ENCODE assay signal across 8 cellular contexts in genomic region chr7:24907311-24907886, GRCh38.
DNase-seq lines count a peak whose midpoint lies in the region; ATAC-seq and TF ChIP-seq lines count a peak whose summit lies in the region.

No MANE protein-coding gene starts in this region.

- H3K36me3 Mint-ChIP-seq in HFFc6 (ENCODE audit: low read depth): peaks cover 18% of the 10 kb centered on the region

- peak overlapping the region; percentile 33; the same call in 1 of the 2 replicates for H2AFZ ChIP-seq in PC-3 (ENCODE audit: low read length)

- H3K27ac ChIP-seq in PC-3 (ENCODE audit: low read length) (peak overlapping the region; percentile 80), uterus (no peak overlapping the region)

- H3K4me1 ChIP-seq in PC-3 (ENCODE audit: insufficient read depth, low read length) (peaks cover 52% of the 10 kb centered on the region), uterus (no peaks in the 10 kb centered on the region)

- H3F3A ChIP-seq in PC-3 (ENCODE audit: low read length, unreplicated experiment): no peaks in the 10 kb centered on the region

- H3K4me2 ChIP-seq in PC-3 (ENCODE audit: low read length): peak overlapping the region; percentile 73

- BruUV-seq in PC-3 (replicated peaks; lab: Mats Ljungman, UMichigan): TSS peak; percentile 40

- H3K4me1 Mint-ChIP-seq in HFFc6 (ENCODE audit: low read depth): peaks cover 37% of the 10 kb centered on the region

- no peaks in the 10 kb centered on the region; the same call in 1 of the 2 replicates for H3K9me3 Mint-ChIP-seq in HFFc6

- H4K20me1 ChIP-seq in PC-3 (ENCODE audit: low read length): no peaks in the 10 kb centered on the region

- CTCF ChIA-PET in PC-3 (lab: Charles Lee): no interaction called here

- H3K9me3 ChIP-seq in PC-3 (ENCODE audit: low read length) (no peaks in the 10 kb centered on the region), uterus (no peaks in the 10 kb centered on the region)

- H3K4me3 Mint-ChIP-seq in HFFc6: no peak overlapping the region

- peaks cover 76% of the 10 kb centered on the region for H3K79me2 ChIP-seq in PC-3 (ENCODE audit: low read length)

- H3K9me2 ChIP-seq in PC-3 (replicated peaks; ENCODE audit: low read length): no peaks in the 10 kb centered on the region

- ATAC-seq in GM18508 (IDR thresholded peaks at IDR 0.05; ENCODE audit: insufficient read depth, unreplicated experiment) (peak; percentile 52), PC-3 (peak; percentile 92), left lobe of liver (no peak)

- peaks cover 5% of the 10 kb centered on the region; the same call in 1 of the 2 replicates for H3K27me3 Mint-ChIP-seq in HFFc6 (ENCODE audit: insufficient read depth)

- H3K36me3 ChIP-seq in PC-3 (ENCODE audit: low read depth, low read length) (no peaks in the 10 kb centered on the region), uterus (no peaks in the 10 kb centered on the region)

- H3K4me3 ChIP-seq in PC-3 (ENCODE audit: low read length): peak overlapping the region; percentile 43; the same call in 1 of the 2 replicates
- H3K4me3 ChIP-seq in uterus: no peak overlapping the region

- H3K27me3 ChIP-seq in PC-3 (ENCODE audit: low read length) (no peaks in the 10 kb centered on the region), uterus (no peaks in the 10 kb centered on the region)

- intact Hi-C loops in PC-3 (cut with micrococcal nuclease): loop anchor here (1.0 to 5.0 kb wide), 4 partner anchors 9 to 86 kb away; partner anchors contain the start of gene OSBPL3
- intact Hi-C loops in uterus (cut with DNase I; ENCODE audit: low total_unique reads): no loop called here

- no peak for TF ChIP-seq CTCF in HFFc6 (IDR thresholded peaks at IDR 0.05)
- TF ChIP-seq CTCF in PC-3 (conservative IDR thresholded peaks at IDR 0.05; ENCODE audit: low read depth, low read length): no peak
- TF ChIP-seq CTCF in uterus (IDR thresholded peaks at IDR 0.05): no peak

- peak overlapping the region; percentile 10 for H3K9ac ChIP-seq in PC-3 (ENCODE audit: low read length)

- TF ChIP-seq POLR2A in erythroblast (IDR thresholded peaks at IDR 0.05; ENCODE audit: low read length) (no peak), uterus (IDR thresholded peaks at IDR 0.05) (no peak)

- peak; percentile 42 for DNase-seq in HFFc6
- peak; percentile 81 for DNase-seq in PC-3
- peak; percentile 23 to 51 for DNase-seq in erythroblast (lab: John Stamatoyannopoulos, UW)
- no peak for DNase-seq in left lobe of liver (ENCODE audit: low spot score)
- DNase-seq in SIG-M5 treated with dmso at 0.1 percent for 504 hours (lab: John Stamatoyannopoulos, UW; ENCODE audit: unreplicated experiment): no peak
- DNase-seq in 8988T: no peak
- DNase-seq in uterus: no peak

- POLR2A ChIA-PET in PC-3 (lab: Charles Lee; ENCODE audit: unreplicated experiment): no interaction called here

- no peak overlapping the region for H3K27ac Mint-ChIP-seq in HFFc6

Comparison
In these comparisons a context has a peak if more than half of its experiments do, and no peak if none do; other contexts are left out.
1. DNase-seq: peak in HFFc6 (single experiment), PC-3 (single experiment) and erythroblast (2 of 2); none in left lobe of liver (single experiment), SIG-M5 treated with dmso at 0.1 percent for 504 hours (single experiment), 8988T (single experiment) and uterus (0 of 2).